Comparison of ENCODE assay signal across 1 cellular context in the genomic region with DNA sequence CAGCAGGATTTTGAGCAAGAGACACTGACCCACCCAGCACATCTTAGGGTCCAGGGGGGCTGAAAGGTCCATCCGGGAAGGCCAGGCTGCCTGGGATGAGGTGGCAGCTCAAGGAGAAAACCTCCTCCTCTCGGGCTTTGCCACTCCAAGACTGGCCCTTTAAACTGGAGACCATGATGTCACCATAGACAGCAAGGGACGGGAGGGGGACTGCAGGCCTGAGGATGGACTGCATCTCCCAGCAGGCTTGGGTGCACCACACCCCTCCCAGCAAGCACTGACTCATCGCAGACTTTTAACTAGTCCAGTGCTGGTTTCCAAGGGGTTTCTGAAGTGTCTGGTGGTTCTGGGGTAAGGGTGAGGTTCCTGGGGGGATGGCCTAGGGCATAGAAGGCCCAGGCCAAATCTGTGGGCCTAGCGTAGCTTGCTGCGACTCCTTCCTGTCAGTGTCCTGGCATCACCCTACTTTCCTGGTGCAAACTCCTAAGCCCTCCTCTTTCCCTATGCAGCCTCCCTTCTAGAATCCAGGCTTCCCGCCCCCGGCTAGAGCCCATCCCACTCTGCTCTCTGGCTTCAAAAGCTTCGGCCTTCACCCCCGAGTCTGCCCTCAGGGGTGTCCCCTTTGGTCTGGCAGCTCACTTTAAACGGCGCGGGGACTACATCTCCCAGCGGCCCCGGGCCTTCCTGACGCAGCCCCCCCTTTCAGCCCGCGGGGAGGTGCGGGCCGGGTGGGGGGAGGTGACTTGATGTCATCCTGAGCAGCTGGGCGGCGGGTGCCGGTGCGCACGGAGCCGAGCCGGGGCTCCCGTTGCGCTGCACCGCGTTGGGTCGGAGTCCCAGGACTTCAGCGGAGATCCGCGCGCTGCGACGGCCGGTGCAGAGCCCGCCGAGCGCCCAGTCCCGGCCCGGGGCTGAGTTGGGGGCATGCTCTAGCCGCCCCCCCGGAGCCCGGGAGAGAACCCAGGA.
TF ChIP-seq lines count a peak whose summit lies in the region.

A gene (plus strand): TSS at position 746 of the 966 bp plus-strand sequence. CDS start 1,046 bp downstream, outside the sequence.

TF ChIP-seq in H1, 55 proteins besides CTCF, POLR2A, EP300 and RAD21 (continued from another document):
- TF ChIP-seq, protein P1, sequence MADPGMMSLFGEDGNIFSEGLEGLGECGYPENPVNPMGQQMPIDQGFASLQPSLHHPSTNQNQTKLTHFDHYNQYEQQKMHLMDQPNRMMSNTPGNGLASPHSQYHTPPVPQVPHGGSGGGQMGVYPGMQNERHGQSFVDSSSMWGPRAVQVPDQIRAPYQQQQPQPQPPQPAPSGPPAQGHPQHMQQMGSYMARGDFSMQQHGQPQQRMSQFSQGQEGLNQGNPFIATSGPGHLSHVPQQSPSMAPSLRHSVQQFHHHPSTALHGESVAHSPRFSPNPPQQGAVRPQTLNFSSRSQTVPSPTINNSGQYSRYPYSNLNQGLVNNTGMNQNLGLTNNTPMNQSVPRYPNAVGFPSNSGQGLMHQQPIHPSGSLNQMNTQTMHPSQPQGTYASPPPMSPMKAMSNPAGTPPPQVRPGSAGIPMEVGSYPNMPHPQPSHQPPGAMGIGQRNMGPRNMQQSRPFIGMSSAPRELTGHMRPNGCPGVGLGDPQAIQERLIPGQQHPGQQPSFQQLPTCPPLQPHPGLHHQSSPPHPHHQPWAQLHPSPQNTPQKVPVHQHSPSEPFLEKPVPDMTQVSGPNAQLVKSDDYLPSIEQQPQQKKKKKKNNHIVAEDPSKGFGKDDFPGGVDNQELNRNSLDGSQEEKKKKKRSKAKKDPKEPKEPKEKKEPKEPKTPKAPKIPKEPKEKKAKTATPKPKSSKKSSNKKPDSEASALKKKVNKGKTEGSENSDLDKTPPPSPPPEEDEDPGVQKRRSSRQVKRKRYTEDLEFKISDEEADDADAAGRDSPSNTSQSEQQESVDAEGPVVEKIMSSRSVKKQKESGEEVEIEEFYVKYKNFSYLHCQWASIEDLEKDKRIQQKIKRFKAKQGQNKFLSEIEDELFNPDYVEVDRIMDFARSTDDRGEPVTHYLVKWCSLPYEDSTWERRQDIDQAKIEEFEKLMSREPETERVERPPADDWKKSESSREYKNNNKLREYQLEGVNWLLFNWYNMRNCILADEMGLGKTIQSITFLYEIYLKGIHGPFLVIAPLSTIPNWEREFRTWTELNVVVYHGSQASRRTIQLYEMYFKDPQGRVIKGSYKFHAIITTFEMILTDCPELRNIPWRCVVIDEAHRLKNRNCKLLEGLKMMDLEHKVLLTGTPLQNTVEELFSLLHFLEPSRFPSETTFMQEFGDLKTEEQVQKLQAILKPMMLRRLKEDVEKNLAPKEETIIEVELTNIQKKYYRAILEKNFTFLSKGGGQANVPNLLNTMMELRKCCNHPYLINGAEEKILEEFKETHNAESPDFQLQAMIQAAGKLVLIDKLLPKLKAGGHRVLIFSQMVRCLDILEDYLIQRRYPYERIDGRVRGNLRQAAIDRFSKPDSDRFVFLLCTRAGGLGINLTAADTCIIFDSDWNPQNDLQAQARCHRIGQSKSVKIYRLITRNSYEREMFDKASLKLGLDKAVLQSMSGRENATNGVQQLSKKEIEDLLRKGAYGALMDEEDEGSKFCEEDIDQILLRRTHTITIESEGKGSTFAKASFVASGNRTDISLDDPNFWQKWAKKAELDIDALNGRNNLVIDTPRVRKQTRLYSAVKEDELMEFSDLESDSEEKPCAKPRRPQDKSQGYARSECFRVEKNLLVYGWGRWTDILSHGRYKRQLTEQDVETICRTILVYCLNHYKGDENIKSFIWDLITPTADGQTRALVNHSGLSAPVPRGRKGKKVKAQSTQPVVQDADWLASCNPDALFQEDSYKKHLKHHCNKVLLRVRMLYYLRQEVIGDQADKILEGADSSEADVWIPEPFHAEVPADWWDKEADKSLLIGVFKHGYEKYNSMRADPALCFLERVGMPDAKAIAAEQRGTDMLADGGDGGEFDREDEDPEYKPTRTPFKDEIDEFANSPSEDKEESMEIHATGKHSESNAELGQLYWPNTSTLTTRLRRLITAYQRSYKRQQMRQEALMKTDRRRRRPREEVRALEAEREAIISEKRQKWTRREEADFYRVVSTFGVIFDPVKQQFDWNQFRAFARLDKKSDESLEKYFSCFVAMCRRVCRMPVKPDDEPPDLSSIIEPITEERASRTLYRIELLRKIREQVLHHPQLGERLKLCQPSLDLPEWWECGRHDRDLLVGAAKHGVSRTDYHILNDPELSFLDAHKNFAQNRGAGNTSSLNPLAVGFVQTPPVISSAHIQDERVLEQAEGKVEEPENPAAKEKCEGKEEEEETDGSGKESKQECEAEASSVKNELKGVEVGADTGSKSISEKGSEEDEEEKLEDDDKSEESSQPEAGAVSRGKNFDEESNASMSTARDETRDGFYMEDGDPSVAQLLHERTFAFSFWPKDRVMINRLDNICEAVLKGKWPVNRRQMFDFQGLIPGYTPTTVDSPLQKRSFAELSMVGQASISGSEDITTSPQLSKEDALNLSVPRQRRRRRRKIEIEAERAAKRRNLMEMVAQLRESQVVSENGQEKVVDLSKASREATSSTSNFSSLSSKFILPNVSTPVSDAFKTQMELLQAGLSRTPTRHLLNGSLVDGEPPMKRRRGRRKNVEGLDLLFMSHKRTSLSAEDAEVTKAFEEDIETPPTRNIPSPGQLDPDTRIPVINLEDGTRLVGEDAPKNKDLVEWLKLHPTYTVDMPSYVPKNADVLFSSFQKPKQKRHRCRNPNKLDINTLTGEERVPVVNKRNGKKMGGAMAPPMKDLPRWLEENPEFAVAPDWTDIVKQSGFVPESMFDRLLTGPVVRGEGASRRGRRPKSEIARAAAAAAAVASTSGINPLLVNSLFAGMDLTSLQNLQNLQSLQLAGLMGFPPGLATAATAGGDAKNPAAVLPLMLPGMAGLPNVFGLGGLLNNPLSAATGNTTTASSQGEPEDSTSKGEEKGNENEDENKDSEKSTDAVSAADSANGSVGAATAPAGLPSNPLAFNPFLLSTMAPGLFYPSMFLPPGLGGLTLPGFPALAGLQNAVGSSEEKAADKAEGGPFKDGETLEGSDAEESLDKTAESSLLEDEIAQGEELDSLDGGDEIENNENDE (IDR thresholded peaks at IDR 0.05; ENCODE audit: insufficient replicate concordance, low read length) = no peak
- TF ChIP-seq TAF7 (optimal IDR thresholded peaks at IDR 0.05; ENCODE audit: borderline replicate concordance, low read depth, low read length) (no peak), HDAC2 (IDR thresholded peaks at IDR 0.05; ENCODE audit: borderline replicate concordance in 1 of 2, low read depth in 2 of 2, low read length in 2 of 2) (peak in 1 of 2 experiments; percentile 72; a peak in 1 of 4 replicates), SIN3A (conservative IDR thresholded peaks at IDR 0.05 in 1 of 2, IDR thresholded peaks at IDR 0.05 in 1 of 2; ENCODE audit: low read depth in 1 of 2, low read length in 2 of 2) (peak; percentile 62 to 84; a peak in 3 of 4 replicates), NANOG (IDR thresholded peaks at IDR 0.05; ENCODE audit: insufficient read depth, low read depth, low read length, poor library complexity, severe bottlenecking) (no peak), EGR1 (IDR thresholded peaks at IDR 0.05; ENCODE audit: borderline replicate concordance, low read depth, low read length) (no peak), SIRT6 (IDR thresholded peaks at IDR 0.05; ENCODE audit: low read length) (no peak), JUND (IDR thresholded peaks at IDR 0.05; ENCODE audit: low read length) (peak; percentile 97), CBX5 (IDR thresholded peaks at IDR 0.05; ENCODE audit: low read depth, low read length) (no peak), CBX8 (IDR thresholded peaks at IDR 0.05; ENCODE audit: borderline replicate concordance, low read depth, low read length) (no peak), BCL11A (IDR thresholded peaks at IDR 0.05; ENCODE audit: low read depth in 2 of 2, low read length in 2 of 2) (no peak), TEAD4 (IDR thresholded peaks at IDR 0.05; ENCODE audit: low read depth, low read length) (no peak), SP1 (IDR thresholded peaks at IDR 0.05; ENCODE audit: low read depth, low read length) (peak; percentile 78), ASH2L (IDR thresholded peaks at IDR 0.05; ENCODE audit: low read length) (peak; percentile 54), GTF2F1 (IDR thresholded peaks at IDR 0.05; ENCODE audit: borderline replicate concordance, low read depth, low read length) (no peak), MAFK (IDR thresholded peaks at IDR 0.05; ENCODE audit: low read depth, low read length) (no peak), CHD2 (IDR thresholded peaks at IDR 0.05; ENCODE audit: low read length) (no peak; the same call in 1 of the 2 replicates), RFX5 (IDR thresholded peaks at IDR 0.05; ENCODE audit: borderline replicate concordance, low read depth, low read length) (no peak), BRCA1 (IDR thresholded peaks at IDR 0.05; ENCODE audit: low read depth, low read length) (no peak), RXRA (IDR thresholded peaks at IDR 0.05; ENCODE audit: insufficient read depth, low read depth, low read length) (no peak), KDM5A (IDR thresholded peaks at IDR 0.05; ENCODE audit: low read length) (no peak), SIX5 (IDR thresholded peaks at IDR 0.05; ENCODE audit: low read depth, low read length) (peak; percentile 67), JUN (IDR thresholded peaks at IDR 0.05; ENCODE audit: low read depth, low read length) (peak; percentile 76; the same call in 1 of the 2 replicates), SP4 (IDR thresholded peaks at IDR 0.05; ENCODE audit: low read length) (peak; percentile 58; the same call in 1 of the 2 replicates), CHD1 (IDR thresholded peaks at IDR 0.05; ENCODE audit: low read depth, low read length) (no peak), SRF (IDR thresholded peaks at IDR 0.05; ENCODE audit: low read depth, low read length) (no peak), TAF1 (IDR thresholded peaks at IDR 0.05; ENCODE audit: low read depth, low read length) (no peak), TCF12 (IDR thresholded peaks at IDR 0.05; ENCODE audit: low read depth, low read length) (peak; percentile 70; the same call in 1 of the 2 replicates), ZNF274 (IDR thresholded peaks at IDR 0.05; ENCODE audit: borderline replicate concordance, extremely low read depth, low read length) (no peak), FOSL1 (IDR thresholded peaks at IDR 0.05; ENCODE audit: insufficient read depth, low read depth, low read length) (no peak), KDM1A (IDR thresholded peaks at IDR 0.05; ENCODE audit: borderline replicate concordance, low read length) (no peak), RBBP5 (IDR thresholded peaks at IDR 0.05; ENCODE audit: borderline replicate concordance, low read depth, low read length) (peak; percentile 33; the same call in 1 of the 2 replicates), PHF8 (conservative IDR thresholded peaks at IDR 0.05; ENCODE audit: low read depth, low read length) (0 out of 2 replicates have a peak, but pooled peaks have one; percentile 23), RNF2 (IDR thresholded peaks at IDR 0.05; ENCODE audit: borderline replicate concordance, low read depth, low read length, missing control alignments, poor library complexity, severe bottlenecking) (no peak), HDAC6 (IDR thresholded peaks at IDR 0.05; ENCODE audit: low read depth, low read length) (no peak), CREB1 (IDR thresholded peaks at IDR 0.05) (peak; percentile 83), SP2 (IDR thresholded peaks at IDR 0.05; ENCODE audit: low read length) (no peak), SUZ12 (IDR thresholded peaks at IDR 0.05; ENCODE audit: low read length) (no peak), POLR2AphosphoS5 (IDR thresholded peaks at IDR 0.05; ENCODE audit: low read depth, low read length) (peak; percentile 36; the same call in 1 of the 2 replicates), BACH1 (IDR thresholded peaks at IDR 0.05; ENCODE audit: low read length) (no peak), TBP (IDR thresholded peaks at IDR 0.05; ENCODE audit: low read depth, low read length) (peak; percentile 47; the same call in 1 of the 2 replicates), NRF1 (IDR thresholded peaks at IDR 0.05; ENCODE audit: low read depth, low read length) (no peak), CTBP2 (IDR thresholded peaks at IDR 0.05; ENCODE audit: borderline replicate concordance, insufficient read depth, insufficient read length, low read length) (peak; percentile 55), YY1 (IDR thresholded peaks at IDR 0.05; ENCODE audit: low read depth, low read length) (peak; percentile 6; the same call in 1 of the 2 replicates)
- TF ChIP-seq, protein P2, sequence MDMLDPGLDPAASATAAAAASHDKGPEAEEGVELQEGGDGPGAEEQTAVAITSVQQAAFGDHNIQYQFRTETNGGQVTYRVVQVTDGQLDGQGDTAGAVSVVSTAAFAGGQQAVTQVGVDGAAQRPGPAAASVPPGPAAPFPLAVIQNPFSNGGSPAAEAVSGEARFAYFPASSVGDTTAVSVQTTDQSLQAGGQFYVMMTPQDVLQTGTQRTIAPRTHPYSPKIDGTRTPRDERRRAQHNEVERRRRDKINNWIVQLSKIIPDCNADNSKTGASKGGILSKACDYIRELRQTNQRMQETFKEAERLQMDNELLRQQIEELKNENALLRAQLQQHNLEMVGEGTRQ (IDR thresholded peaks at IDR 0.05; ENCODE audit: low read length) = no peak
- TF ChIP-seq, protein P3, sequence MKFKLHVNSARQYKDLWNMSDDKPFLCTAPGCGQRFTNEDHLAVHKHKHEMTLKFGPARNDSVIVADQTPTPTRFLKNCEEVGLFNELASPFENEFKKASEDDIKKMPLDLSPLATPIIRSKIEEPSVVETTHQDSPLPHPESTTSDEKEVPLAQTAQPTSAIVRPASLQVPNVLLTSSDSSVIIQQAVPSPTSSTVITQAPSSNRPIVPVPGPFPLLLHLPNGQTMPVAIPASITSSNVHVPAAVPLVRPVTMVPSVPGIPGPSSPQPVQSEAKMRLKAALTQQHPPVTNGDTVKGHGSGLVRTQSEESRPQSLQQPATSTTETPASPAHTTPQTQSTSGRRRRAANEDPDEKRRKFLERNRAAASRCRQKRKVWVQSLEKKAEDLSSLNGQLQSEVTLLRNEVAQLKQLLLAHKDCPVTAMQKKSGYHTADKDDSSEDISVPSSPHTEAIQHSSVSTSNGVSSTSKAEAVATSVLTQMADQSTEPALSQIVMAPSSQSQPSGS (IDR thresholded peaks at IDR 0.05; ENCODE audit: low read length) = peak; percentile 97
- TF ChIP-seq, protein P4, sequence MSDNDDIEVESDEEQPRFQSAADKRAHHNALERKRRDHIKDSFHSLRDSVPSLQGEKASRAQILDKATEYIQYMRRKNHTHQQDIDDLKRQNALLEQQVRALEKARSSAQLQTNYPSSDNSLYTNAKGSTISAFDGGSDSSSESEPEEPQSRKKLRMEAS (IDR thresholded peaks at IDR 0.05) = 0 out of 2 replicates have a peak, but pooled peaks have one; percentile 8
- TF ChIP-seq, protein P5, sequence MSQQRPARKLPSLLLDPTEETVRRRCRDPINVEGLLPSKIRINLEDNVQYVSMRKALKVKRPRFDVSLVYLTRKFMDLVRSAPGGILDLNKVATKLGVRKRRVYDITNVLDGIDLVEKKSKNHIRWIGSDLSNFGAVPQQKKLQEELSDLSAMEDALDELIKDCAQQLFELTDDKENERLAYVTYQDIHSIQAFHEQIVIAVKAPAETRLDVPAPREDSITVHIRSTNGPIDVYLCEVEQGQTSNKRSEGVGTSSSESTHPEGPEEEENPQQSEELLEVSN (IDR thresholded peaks at IDR 0.05) = no peak
- TF ChIP-seq, protein P6, sequence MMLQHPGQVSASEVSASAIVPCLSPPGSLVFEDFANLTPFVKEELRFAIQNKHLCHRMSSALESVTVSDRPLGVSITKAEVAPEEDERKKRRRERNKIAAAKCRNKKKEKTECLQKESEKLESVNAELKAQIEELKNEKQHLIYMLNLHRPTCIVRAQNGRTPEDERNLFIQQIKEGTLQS (IDR thresholded peaks at IDR 0.05; ENCODE audit: insufficient read depth, low read depth, low read length) = peak; percentile 42; the same call in 1 of the 2 replicates
